ENCODE assay signal across 1 cellular context in the genomic region with DNA sequence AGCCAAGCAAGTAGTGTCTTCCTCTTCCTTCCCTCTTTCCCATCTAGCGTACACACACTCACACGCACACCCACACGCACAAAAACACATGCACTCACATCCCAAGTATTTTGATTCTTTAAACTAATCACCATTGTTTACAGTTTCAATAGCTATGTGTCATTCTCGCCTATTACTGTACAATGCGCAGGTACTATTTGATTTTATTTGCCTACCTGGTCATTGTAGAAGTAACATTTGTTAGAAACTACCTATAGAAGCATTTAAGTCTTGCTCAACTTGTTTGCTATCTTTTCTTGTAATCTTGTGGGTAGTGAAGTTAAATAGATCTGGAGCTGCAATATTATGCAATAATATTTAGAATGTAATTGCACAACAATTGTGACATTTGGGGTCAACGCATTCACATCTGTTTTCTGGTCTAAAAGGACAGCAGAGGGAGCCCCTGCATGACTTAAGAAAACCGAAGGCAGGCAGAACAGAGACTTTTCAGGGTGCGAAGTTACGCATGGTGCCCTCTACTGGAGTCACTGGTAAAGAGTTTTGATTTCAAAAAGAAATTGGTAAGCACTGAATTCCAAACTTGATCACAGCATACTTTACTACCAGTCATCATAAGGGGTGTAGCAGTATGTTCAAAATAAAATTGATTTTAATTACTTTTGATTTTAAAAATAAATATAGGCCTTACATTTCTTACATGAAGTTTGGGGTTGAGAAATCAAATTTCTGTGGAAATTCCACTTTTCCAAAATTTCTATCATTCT.
TF ChIP-seq lines count a peak whose summit lies in the region.

No MANE protein-coding gene starts in this region.

TF ChIP-seq in HEK293, 187 proteins besides CTCF, POLR2A, EP300 and RAD21 (continued from another document):
- TF ChIP-seq, protein P1, sequence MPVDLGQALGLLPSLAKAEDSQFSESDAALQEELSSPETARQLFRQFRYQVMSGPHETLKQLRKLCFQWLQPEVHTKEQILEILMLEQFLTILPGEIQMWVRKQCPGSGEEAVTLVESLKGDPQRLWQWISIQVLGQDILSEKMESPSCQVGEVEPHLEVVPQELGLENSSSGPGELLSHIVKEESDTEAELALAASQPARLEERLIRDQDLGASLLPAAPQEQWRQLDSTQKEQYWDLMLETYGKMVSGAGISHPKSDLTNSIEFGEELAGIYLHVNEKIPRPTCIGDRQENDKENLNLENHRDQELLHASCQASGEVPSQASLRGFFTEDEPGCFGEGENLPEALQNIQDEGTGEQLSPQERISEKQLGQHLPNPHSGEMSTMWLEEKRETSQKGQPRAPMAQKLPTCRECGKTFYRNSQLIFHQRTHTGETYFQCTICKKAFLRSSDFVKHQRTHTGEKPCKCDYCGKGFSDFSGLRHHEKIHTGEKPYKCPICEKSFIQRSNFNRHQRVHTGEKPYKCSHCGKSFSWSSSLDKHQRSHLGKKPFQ (tag by site-specific recombination; IDR thresholded peaks at IDR 0.05), result no peak
- TF ChIP-seq ZBTB17 (tag by site-specific recombination; IDR thresholded peaks at IDR 0.05) (0 out of 2 replicates have a peak, but pooled peaks have one; percentile 13), ZNF140 (tag by site-specific recombination; IDR thresholded peaks at IDR 0.05) (no peak), ZNF292 (tag by site-specific recombination; IDR thresholded peaks at IDR 0.05; ENCODE audit: borderline replicate concordance, low read depth) (no peak), ZNF768 (tag by site-specific recombination; IDR thresholded peaks at IDR 0.05) (0 out of 2 replicates have a peak, but pooled peaks have one; percentile 14), ZNF404 (tag by site-specific recombination; IDR thresholded peaks at IDR 0.05) (no peak), SCRT2 (tag by site-specific recombination; IDR thresholded peaks at IDR 0.05) (no peak), ZNF394 (tag by site-specific recombination; IDR thresholded peaks at IDR 0.05; ENCODE audit: borderline replicate concordance) (no peak), ZNF654 (tag by site-specific recombination; IDR thresholded peaks at IDR 0.05; ENCODE audit: low read depth) (peak; percentile 88), ZNF558 (tag by site-specific recombination; IDR thresholded peaks at IDR 0.05) (no peak), ZNF239 (tag by site-specific recombination; IDR thresholded peaks at IDR 0.05) (no peak), ZNF24 (tag by site-specific recombination; IDR thresholded peaks at IDR 0.05) (no peak)
- TF ChIP-seq, protein P2, sequence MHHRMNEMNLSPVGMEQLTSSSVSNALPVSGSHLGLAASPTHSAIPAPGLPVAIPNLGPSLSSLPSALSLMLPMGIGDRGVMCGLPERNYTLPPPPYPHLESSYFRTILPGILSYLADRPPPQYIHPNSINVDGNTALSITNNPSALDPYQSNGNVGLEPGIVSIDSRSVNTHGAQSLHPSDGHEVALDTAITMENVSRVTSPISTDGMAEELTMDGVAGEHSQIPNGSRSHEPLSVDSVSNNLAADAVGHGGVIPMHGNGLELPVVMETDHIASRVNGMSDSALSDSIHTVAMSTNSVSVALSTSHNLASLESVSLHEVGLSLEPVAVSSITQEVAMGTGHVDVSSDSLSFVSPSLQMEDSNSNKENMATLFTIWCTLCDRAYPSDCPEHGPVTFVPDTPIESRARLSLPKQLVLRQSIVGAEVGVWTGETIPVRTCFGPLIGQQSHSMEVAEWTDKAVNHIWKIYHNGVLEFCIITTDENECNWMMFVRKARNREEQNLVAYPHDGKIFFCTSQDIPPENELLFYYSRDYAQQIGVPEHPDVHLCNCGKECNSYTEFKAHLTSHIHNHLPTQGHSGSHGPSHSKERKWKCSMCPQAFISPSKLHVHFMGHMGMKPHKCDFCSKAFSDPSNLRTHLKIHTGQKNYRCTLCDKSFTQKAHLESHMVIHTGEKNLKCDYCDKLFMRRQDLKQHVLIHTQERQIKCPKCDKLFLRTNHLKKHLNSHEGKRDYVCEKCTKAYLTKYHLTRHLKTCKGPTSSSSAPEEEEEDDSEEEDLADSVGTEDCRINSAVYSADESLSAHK (tag by site-specific recombination; IDR thresholded peaks at IDR 0.05), result no peak
- TF ChIP-seq, protein P3, sequence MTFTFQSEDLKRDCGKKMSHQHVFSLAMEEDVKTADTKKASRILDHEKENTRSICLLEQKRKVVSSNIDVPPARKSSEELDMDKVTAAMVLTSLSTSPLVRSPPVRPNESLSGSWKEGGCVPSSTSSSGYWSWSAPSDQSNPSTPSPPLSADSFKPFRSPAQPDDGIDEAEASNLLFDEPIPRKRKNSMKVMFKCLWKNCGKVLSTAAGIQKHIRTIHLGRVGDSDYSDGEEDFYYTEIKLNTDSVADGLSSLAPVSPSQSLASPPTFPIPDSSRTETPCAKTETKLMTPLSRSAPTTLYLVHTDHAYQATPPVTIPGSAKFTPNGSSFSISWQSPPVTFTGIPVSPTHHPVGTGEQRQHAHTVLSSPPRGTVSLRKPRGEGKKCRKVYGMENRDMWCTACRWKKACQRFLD (tag by site-specific recombination; IDR thresholded peaks at IDR 0.05), result no peak
- TF ChIP-seq, protein P4, sequence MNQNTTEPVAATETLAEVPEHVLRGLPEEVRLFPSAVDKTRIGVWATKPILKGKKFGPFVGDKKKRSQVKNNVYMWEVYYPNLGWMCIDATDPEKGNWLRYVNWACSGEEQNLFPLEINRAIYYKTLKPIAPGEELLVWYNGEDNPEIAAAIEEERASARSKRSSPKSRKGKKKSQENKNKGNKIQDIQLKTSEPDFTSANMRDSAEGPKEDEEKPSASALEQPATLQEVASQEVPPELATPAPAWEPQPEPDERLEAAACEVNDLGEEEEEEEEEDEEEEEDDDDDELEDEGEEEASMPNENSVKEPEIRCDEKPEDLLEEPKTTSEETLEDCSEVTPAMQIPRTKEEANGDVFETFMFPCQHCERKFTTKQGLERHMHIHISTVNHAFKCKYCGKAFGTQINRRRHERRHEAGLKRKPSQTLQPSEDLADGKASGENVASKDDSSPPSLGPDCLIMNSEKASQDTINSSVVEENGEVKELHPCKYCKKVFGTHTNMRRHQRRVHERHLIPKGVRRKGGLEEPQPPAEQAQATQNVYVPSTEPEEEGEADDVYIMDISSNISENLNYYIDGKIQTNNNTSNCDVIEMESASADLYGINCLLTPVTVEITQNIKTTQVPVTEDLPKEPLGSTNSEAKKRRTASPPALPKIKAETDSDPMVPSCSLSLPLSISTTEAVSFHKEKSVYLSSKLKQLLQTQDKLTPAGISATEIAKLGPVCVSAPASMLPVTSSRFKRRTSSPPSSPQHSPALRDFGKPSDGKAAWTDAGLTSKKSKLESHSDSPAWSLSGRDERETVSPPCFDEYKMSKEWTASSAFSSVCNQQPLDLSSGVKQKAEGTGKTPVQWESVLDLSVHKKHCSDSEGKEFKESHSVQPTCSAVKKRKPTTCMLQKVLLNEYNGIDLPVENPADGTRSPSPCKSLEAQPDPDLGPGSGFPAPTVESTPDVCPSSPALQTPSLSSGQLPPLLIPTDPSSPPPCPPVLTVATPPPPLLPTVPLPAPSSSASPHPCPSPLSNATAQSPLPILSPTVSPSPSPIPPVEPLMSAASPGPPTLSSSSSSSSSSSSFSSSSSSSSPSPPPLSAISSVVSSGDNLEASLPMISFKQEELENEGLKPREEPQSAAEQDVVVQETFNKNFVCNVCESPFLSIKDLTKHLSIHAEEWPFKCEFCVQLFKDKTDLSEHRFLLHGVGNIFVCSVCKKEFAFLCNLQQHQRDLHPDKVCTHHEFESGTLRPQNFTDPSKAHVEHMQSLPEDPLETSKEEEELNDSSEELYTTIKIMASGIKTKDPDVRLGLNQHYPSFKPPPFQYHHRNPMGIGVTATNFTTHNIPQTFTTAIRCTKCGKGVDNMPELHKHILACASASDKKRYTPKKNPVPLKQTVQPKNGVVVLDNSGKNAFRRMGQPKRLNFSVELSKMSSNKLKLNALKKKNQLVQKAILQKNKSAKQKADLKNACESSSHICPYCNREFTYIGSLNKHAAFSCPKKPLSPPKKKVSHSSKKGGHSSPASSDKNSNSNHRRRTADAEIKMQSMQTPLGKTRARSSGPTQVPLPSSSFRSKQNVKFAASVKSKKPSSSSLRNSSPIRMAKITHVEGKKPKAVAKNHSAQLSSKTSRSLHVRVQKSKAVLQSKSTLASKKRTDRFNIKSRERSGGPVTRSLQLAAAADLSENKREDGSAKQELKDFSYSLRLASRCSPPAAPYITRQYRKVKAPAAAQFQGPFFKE (tag by site-specific recombination; IDR thresholded peaks at IDR 0.05; ENCODE audit: borderline replicate concordance), result no peak
- TF ChIP-seq, protein P5, sequence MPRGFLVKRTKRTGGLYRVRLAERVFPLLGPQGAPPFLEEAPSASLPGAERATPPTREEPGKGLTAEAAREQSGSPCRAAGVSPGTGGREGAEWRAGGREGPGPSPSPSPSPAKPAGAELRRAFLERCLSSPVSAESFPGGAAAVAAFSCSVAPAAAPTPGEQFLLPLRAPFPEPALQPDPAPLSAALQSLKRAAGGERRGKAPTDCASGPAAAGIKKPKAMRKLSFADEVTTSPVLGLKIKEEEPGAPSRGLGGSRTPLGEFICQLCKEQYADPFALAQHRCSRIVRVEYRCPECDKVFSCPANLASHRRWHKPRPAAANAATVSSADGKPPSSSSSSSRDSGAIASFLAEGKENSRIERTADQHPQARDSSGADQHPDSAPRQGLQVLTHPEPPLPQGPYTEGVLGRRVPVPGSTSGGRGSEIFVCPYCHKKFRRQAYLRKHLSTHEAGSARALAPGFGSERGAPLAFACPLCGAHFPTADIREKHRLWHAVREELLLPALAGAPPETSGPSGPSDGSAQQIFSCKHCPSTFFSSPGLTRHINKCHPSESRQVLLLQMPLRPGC (tag by site-specific recombination; IDR thresholded peaks at IDR 0.05), result no peak
